8 cellular contexts compared by ENCODE assay signal in the genomic region with DNA sequence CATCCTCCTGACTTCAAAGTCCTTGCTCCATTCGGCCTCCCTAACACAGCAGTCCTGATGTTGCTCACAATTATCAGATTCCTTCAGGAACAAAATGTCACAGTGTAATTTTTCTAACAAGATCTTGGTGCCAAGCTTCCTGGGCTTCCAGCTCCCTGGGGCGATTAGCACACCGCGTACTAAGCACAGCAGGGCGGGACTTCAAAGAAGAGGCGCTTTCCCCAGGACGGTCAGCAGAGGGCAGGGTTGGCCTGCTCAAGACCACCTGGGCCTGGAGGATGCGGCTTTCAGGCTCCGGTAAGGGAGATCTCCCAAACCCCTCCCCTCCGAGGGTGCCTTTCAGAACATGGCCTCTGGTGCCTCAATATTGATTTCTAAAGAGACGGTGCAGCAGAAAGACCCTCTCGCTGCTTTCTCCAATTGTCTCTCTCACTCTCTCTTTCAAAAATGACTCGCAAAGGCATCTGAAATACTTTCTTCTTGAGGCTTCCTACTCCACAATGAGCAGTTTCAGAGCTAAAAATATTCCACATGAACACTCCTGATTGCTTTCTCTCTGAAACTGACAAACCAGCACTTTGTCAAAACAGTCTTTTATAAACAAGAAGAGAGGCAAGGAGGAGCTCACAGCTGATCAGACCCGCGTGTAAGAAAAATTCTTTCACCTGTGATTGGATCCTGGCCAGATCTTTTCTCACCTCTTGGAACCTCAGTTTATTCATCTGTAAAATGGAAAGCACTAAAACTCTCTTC.
DNase-seq lines count a peak whose midpoint lies in the region; ATAC-seq, FAIRE-seq and TF ChIP-seq lines count a peak whose summit lies in the region.

No MANE protein-coding gene starts in this region.

- H3K27me3 ChIP-seq in SJSA1 (replicated peaks) (no peaks in the 10 kb centered on the region), K562 (ENCODE audit: control insufficient read depth in 2 of 2, insufficient read depth in 2 of 2, low read length in 2 of 2) (no peaks in the 10 kb centered on the region; a peak in 1 of 5 replicates), skeletal muscle tissue (ENCODE audit: control insufficient read depth in 3 of 3, insufficient read depth in 3 of 3, low read length in 3 of 3) (no peaks in the 10 kb centered on the region)

- no peak overlapping the region for H2AFZ ChIP-seq in K562 (ENCODE audit: low read depth, low read length)

- H3K9ac ChIP-seq in K562 (ENCODE audit: insufficient read depth in 1 of 2, low read depth in 2 of 2, low read length in 2 of 2) = no peak overlapping the region
- H3K9ac ChIP-seq in skeletal muscle tissue (ENCODE audit: low read depth in 1 of 3, low read length in 3 of 3) = peak overlapping the region in 2 of 3 donors; percentile 4 to 14

- DNase-seq in A172 (ENCODE audit: low spot score) = peak; percentile 80
- DNase-seq in GM13976 (ENCODE audit: low spot score) = peak; percentile 65
- peak; percentile 78 for DNase-seq in NB4 (ENCODE audit: low read depth)
- peak; percentile 73 to 86 for DNase-seq in SJSA1 (ENCODE audit: low read depth in 1 of 2, low spot score in 2 of 2)
- peak; percentile 63 to 78 (median 68) for DNase-seq in K562 (ENCODE audit: extremely low read depth in 1 of 4, low spot score in 3 of 4)
- DNase-seq in iPS-NIHi11 (ENCODE audit: low spot score) = peak; percentile 89

- intact Hi-C loops in K562 (cut with micrococcal nuclease) = loop anchor here (2.0 to 5.0 kb wide), 3 partner anchors 639 to 1219 kb away; no protein-coding TSS in a partner anchor

- no peaks in the 10 kb centered on the region for H3K79me2 ChIP-seq in K562 (ENCODE audit: control insufficient read depth, insufficient read depth, low read length)

- no peaks in the 10 kb centered on the region for H4K20me1 ChIP-seq in K562 (replicated peaks; ENCODE audit: control insufficient read depth, insufficient read depth, low read length)

- TF ChIP-seq CTCF in GM13976 (IDR thresholded peaks at IDR 0.05; ENCODE audit: borderline replicate concordance, control extremely low read depth, extremely low read depth, insufficient read depth, missing control alignments) (peak; percentile 83), NB4 (IDR thresholded peaks at IDR 0.05; ENCODE audit: low read depth, low read length) (peak; percentile 71), K562 (IDR thresholded peaks at IDR 0.05 in 2 of 3, conservative IDR thresholded peaks at IDR 0.05 in 1 of 3; ENCODE audit: insufficient read depth in 2 of 3, low read depth in 1 of 3, low read length in 3 of 3) (peak; percentile 71 to 79 (median 73))

- peak; percentile 74 to 78 for TF ChIP-seq RAD21 in K562 (CRISPR knock-in tag; conservative IDR thresholded peaks at IDR 0.05 in 1 of 2, IDR thresholded peaks at IDR 0.05 in 1 of 2)

- FAIRE-seq in K562 (lab: Jason Lieb, UNC) = peak; percentile 52

- TF ChIP-seq EP300 in K562 (IDR thresholded peaks at IDR 0.05; ENCODE audit: low read length) = no peak

- 5% methylated on average over 13 of the region's 15 CpGs for WGBS in K562 (ENCODE audit: insufficient coverage, low coverage, missing lambda C conversion rate)

- no peak for TF ChIP-seq POLR2A in NB4 (IDR thresholded peaks at IDR 0.05; ENCODE audit: extremely low read depth, insufficient read length)
- TF ChIP-seq POLR2A in K562 (conservative IDR thresholded peaks at IDR 0.05) = no peak

- no peaks in the 10 kb centered on the region for H3K36me3 ChIP-seq in SJSA1
- no peaks in the 10 kb centered on the region for H3K36me3 ChIP-seq in K562 (ENCODE audit: control insufficient read depth, insufficient read depth, low read length)
- H3K36me3 ChIP-seq in skeletal muscle tissue (ENCODE audit: control insufficient read depth in 3 of 3, insufficient read depth in 3 of 3, low read length in 3 of 3) = peaks cover 0 to 5% (median 2%) of the 10 kb centered on the region in 3 donors

- CTCF ChIA-PET in K562 (lab: Yijun Ruan, JAX; ENCODE audit: low intra/inter-chr PET ratio) = no interaction called here

- H3K4me3 ChIP-seq in NB4 (ENCODE audit: low read depth, low read length) (no peak overlapping the region), SJSA1 (no peak overlapping the region), K562 (no peak overlapping the region), skeletal muscle tissue (ENCODE audit: low read length in 3 of 3) (peak overlapping the region in 2 of 3 donors; percentile 11 to 27)

- H3K4me2 ChIP-seq in K562 (ENCODE audit: insufficient read depth, low read length) = no peak overlapping the region

- in situ Hi-C loops in GM13976 (cut with MboI; ENCODE audit: low sequenced_read_pairs, unreplicated experiment) = loop anchor here (25.0 kb wide), 1 partner anchor 1204 kb away; no protein-coding TSS in a partner anchor
- in situ Hi-C loops in K562 (cut with MboI) = loop anchor here (10.0 to 25.0 kb wide), 3 partner anchors 629 to 1204 kb away; no protein-coding TSS in a partner anchor

- BruUV-seq in K562 (replicated peaks; lab: Mats Ljungman, UMichigan) = no TSS peak

- H3K9me3 ChIP-seq in SJSA1 (replicated peaks) (no peaks in the 10 kb centered on the region), K562 (replicated peaks; ENCODE audit: control insufficient read depth, insufficient read depth, low read depth, low read length) (no peaks in the 10 kb centered on the region), skeletal muscle tissue (ENCODE audit: control insufficient read depth in 3 of 3, low read length in 3 of 3) (no peaks in the 10 kb centered on the region)

- POLR2A ChIA-PET in K562 (lab: Yijun Ruan, JAX) = interaction anchor here (0.7 kb wide), 1 partner anchor 1224 kb away, joined by 3 read pairs; no protein-coding TSS in a partner anchor

- H3K9me1 ChIP-seq in K562 (ENCODE audit: control insufficient read depth, insufficient read depth, low read length) = no peaks in the 10 kb centered on the region

- ATAC-seq in HG02678 (IDR thresholded peaks at IDR 0.05; ENCODE audit: unreplicated experiment) (peak; percentile 97), K562 (peak; percentile 98)

- peaks cover 4% of the 10 kb centered on the region; the same call in 1 of the 2 replicates for H3K4me1 ChIP-seq in SJSA1 (replicated peaks)
- no peaks in the 10 kb centered on the region for H3K4me1 ChIP-seq in K562 (replicated peaks in 1 of 2; ENCODE audit: control insufficient read depth in 2 of 2, insufficient read depth in 2 of 2, low read length in 2 of 2)
- H3K4me1 ChIP-seq in skeletal muscle tissue (ENCODE audit: control insufficient read depth in 3 of 3, insufficient read depth in 3 of 3, low read length in 3 of 3) = peaks cover 2 to 8% (median 3%) of the 10 kb centered on the region in 3 donors

- no peak overlapping the region for H3K27ac ChIP-seq in SJSA1
- no peak overlapping the region for H3K27ac ChIP-seq in K562 (ENCODE audit: extremely low read depth, low read depth, low read length)
- no peak overlapping the region for H3K27ac ChIP-seq in skeletal muscle tissue (ENCODE audit: low read depth, low read length)

TF ChIP-seq in K562, 482 proteins besides CTCF, POLR2A, EP300 and RAD21 (continues in another document):
- TF ChIP-seq TCF7 (IDR thresholded peaks at IDR 0.05; ENCODE audit: borderline replicate concordance) = peak; percentile 91
- TF ChIP-seq, protein P1, sequence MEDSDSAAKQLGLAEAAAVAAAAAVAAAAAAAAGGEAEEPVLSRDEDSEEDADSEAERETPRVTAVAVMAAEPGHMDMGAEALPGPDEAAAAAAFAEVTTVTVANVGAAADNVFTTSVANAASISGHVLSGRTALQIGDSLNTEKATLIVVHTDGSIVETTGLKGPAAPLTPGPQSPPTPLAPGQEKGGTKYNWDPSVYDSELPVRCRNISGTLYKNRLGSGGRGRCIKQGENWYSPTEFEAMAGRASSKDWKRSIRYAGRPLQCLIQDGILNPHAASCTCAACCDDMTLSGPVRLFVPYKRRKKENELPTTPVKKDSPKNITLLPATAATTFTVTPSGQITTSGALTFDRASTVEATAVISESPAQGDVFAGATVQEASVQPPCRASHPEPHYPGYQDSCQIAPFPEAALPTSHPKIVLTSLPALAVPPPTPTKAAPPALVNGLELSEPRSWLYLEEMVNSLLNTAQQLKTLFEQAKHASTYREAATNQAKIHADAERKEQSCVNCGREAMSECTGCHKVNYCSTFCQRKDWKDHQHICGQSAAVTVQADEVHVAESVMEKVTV (CRISPR knock-in tag; IDR thresholded peaks at IDR 0.05) = 0 out of 2 replicates have a peak, but pooled peaks have one; percentile 35
- TF ChIP-seq RB1 (IDR thresholded peaks at IDR 0.05; ENCODE audit: low read depth) = 0 out of 2 replicates have a peak, but pooled peaks have one; percentile 40
- peak; percentile 94 for TF ChIP-seq STAG1 (CRISPR knock-in tag; IDR thresholded peaks at IDR 0.05; ENCODE audit: borderline replicate concordance)
- no peak for TF ChIP-seq C11orf30 (IDR thresholded peaks at IDR 0.05; ENCODE audit: low read depth)
- no peak for TF ChIP-seq ZBTB1 (CRISPR knock-in tag; IDR thresholded peaks at IDR 0.05; ENCODE audit: borderline replicate concordance, low read depth)
- TF ChIP-seq IRF2 (CRISPR knock-in tag; IDR thresholded peaks at IDR 0.05) = no peak
- TF ChIP-seq TFAP4 (CRISPR knock-in tag; IDR thresholded peaks at IDR 0.05; ENCODE audit: borderline replicate concordance) = peak; percentile 28; the same call in 1 of the 2 replicates
- peak in 1 of 2 experiments; percentile 25; a peak in 1 of 4 replicates for TF ChIP-seq MAZ (CRISPR knock-in tag; conservative IDR thresholded peaks at IDR 0.05 in 1 of 2, IDR thresholded peaks at IDR 0.05 in 1 of 2)
- TF ChIP-seq MCM3 (IDR thresholded peaks at IDR 0.05) = no peak
- TF ChIP-seq POLR2B (IDR thresholded peaks at IDR 0.05; ENCODE audit: low read depth, partially characterized antibody) = no peak
- TF ChIP-seq, protein P2, sequence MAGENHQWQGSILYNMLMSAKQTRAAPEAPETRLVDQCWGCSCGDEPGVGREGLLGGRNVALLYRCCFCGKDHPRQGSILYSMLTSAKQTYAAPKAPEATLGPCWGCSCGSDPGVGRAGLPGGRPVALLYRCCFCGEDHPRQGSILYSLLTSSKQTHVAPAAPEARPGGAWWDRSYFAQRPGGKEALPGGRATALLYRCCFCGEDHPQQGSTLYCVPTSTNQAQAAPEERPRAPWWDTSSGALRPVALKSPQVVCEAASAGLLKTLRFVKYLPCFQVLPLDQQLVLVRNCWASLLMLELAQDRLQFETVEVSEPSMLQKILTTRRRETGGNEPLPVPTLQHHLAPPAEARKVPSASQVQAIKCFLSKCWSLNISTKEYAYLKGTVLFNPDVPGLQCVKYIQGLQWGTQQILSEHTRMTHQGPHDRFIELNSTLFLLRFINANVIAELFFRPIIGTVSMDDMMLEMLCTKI (IDR thresholded peaks at IDR 0.05; ENCODE audit: partially characterized antibody) = no peak

Comparison
In these comparisons a context has a peak if more than half of its experiments do, and no peak if none do; other contexts are left out.
1. H3K4me3 ChIP-seq: peak in skeletal muscle tissue (2 of 3); none in NB4 (single experiment), SJSA1 (single experiment) and K562 (single experiment).
2. H3K9ac ChIP-seq: peak in skeletal muscle tissue (2 of 3); none in K562 (0 of 2).
3. Peak in every context shown above with its lines, with median percentiles within 50 percentile points of each other: DNase-seq and CTCF ChIP-seq.